In the genomic region with DNA sequence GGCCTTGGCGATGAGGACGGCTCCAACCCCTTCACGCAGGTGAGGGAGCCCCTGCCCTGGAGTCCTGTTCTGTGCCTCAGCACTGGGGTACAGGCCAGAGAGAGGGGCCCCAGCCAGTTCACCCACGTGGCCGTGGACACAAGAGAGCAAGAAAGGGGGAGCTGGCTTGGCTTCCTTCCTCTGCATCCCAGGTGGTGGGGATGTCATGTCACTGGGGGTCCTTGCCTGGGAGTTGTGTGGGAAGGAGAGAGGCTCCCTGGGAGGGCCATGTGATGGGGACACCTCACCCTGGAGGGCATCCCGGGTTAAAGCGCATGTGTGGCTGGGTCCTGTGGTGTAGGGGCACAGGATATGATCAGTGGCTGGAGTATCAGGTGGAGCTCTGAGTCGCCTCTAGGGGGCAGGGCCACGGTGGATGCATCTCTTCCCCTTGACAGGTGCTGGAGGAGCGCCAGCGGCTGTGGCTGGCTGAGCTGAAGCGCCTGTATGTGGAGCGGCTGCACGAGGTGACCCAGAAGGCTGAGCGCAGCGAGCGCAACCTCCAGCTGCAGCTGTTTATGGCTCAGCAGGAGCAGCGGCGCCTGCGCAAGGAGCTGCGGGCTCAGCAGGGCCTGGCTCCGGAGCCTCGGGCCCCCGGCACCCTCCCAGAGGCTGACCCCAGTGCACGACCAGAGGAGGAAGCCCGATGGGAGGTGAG, we compare ENCODE assay signal across 8 cellular contexts. TPM values are rescaled to one million over a fixed set of nuclear protein-coding genes. Genes with fewer than 3 reads are reported as not detected.
DNase-seq lines count a peak whose midpoint lies in the region; ATAC-seq and TF ChIP-seq lines count a peak whose summit lies in the region.

No MANE protein-coding gene starts in this region.

- peaks cover 2% of the 10 kb centered on the region for H3K79me1 ChIP-seq in neuronal stem cell (ENCODE audit: low read depth, low read length)

- H3K27ac ChIP-seq in epithelial cell of prostate = no peak overlapping the region
- no peak overlapping the region for H3K27ac ChIP-seq in neuronal stem cell (replicated peaks; ENCODE audit: low read length)
- H3K27ac ChIP-seq in tibial nerve = no peak overlapping the region

- H4K8ac ChIP-seq in neuronal stem cell (ENCODE audit: low read depth, low read length) = no peak overlapping the region

- peak in 2 of 5 experiments; percentile 6 to 43 for TF ChIP-seq CTCF in tibial nerve (IDR thresholded peaks at IDR 0.05)

- no peak overlapping the region for H3K27ac Mint-ChIP-seq in activated CD8-positive, alpha-beta memory T cell treated with anti-CD3 and anti-CD28 coated beads, Interleukin-2, amount 10 ng/mL, durations not matched to agents 7 days and 5 days

- H2BK5ac ChIP-seq in neuronal stem cell (ENCODE audit: low read length) = peak overlapping the region; percentile 82

- H3K36me3 Mint-ChIP-seq in activated CD8-positive, alpha-beta memory T cell treated with anti-CD3 and anti-CD28 coated beads, Interleukin-2, amount 10 ng/mL, durations not matched to agents 7 days and 5 days = no peaks in the 10 kb centered on the region

- no peak overlapping the region for H3K4ac ChIP-seq in neuronal stem cell (ENCODE audit: low read length)

- H3K4me3 ChIP-seq in neuronal stem cell (ENCODE audit: low read length in 2 of 2) = no peak overlapping the region
- H3K4me3 ChIP-seq in tibial nerve = peak overlapping the region in 2 of 4 donors; percentile 18 to 28

- no peak overlapping the region for H3K4me3 Mint-ChIP-seq in activated CD8-positive, alpha-beta memory T cell treated with anti-CD3 and anti-CD28 coated beads, Interleukin-2, amount 10 ng/mL, durations not matched to agents 7 days and 5 days

- no peak overlapping the region for H2BK12ac ChIP-seq in neuronal stem cell (ENCODE audit: low read length)

- H3K4me1 ChIP-seq in neuronal stem cell (ENCODE audit: control insufficient read depth in 2 of 2, insufficient read depth in 1 of 2, low read depth in 1 of 2, low read length in 2 of 2) (peaks cover 17 to 18% of the 10 kb centered on the region in 2 donors), tibial nerve (peaks cover 0 to 17% (median 7%) of the 10 kb centered on the region in 4 donors)

- H3K27me3 ChIP-seq in neuronal stem cell (ENCODE audit: control insufficient read depth in 3 of 3, insufficient read depth in 3 of 3, low read depth in 1 of 3, low read length in 3 of 3) (no peaks in the 10 kb centered on the region), tibial nerve (peaks cover 0 to 64% of the 10 kb centered on the region in 2 donors)

- ATAC-seq in GM21381 (IDR thresholded peaks at IDR 0.05; ENCODE audit: unreplicated experiment) = peak; percentile 75
- peak; percentile 92 for ATAC-seq in activated CD8-positive, alpha-beta memory T cell treated with anti-CD3 and anti-CD28 coated beads, Interleukin-2, amount 10 ng/mL, durations not matched to agents 7 days and 5 days

- no peak overlapping the region for H4K91ac ChIP-seq in neuronal stem cell (ENCODE audit: low read depth, low read length, poor library complexity)

- H3K4me1 Mint-ChIP-seq in activated CD8-positive, alpha-beta memory T cell treated with anti-CD3 and anti-CD28 coated beads, Interleukin-2, amount 10 ng/mL, durations not matched to agents 7 days and 5 days = peaks cover 23% of the 10 kb centered on the region

- no CpG with 5 or more reads among the region's 26 CpGs for WGBS in neuronal stem cell (ENCODE audit: extremely low coverage in 2 of 2, insufficient read length in 2 of 2, insufficient replicate concordance in 1 of 2), 2 donors
- 45 to 49% methylated on average over 25 to 26 of the region's 26 CpGs for WGBS in tibial nerve, 2 donors

- no peak overlapping the region for H3K14ac ChIP-seq in neuronal stem cell (ENCODE audit: low read length)

- peak overlapping the region; percentile 6 for H2BK15ac ChIP-seq in neuronal stem cell (ENCODE audit: low read length)

- H2AK5ac ChIP-seq in neuronal stem cell (ENCODE audit: low read depth, low read length) = peak overlapping the region; percentile 63

- peak overlapping the region; percentile 26 for H3K23ac ChIP-seq in neuronal stem cell (ENCODE audit: low read depth, low read length, poor library complexity)

- peaks cover under 1% of the 10 kb centered on the region for H3K27me3 Mint-ChIP-seq in activated CD8-positive, alpha-beta memory T cell treated with anti-CD3 and anti-CD28 coated beads, Interleukin-2, amount 10 ng/mL, durations not matched to agents 7 days and 5 days

- H3K36me3 ChIP-seq in neuronal stem cell (replicated peaks in 1 of 2; ENCODE audit: control insufficient read depth in 2 of 2, insufficient read depth in 2 of 2, low read length in 2 of 2) = peaks cover 3 to 28% of the 10 kb centered on the region in 2 donors
- no peaks in the 10 kb centered on the region for H3K36me3 ChIP-seq in tibial nerve

- H3K9ac ChIP-seq in neuronal stem cell (ENCODE audit: low read depth, low read length, poor library complexity) = no peak overlapping the region

- CTCF ChIA-PET in activated CD8-positive, alpha-beta memory T cell treated with anti-CD3 and anti-CD28 coated beads, Interleukin-2, amount 10 ng/mL, durations not matched to agents 7 days and 5 days (lab: Charles Lee) = interaction anchor here (0.6 to 6.3 kb wide), 24 partner anchors 9 to 83 kb away, joined by 3 to 45 read pairs (median 5); a partner anchor contains a TSS

- no peak for TF ChIP-seq POLR2A in tibial nerve (IDR thresholded peaks at IDR 0.05)

- H2BK120ac ChIP-seq in neuronal stem cell (ENCODE audit: low read depth, low read length) = peak overlapping the region; percentile 16

- H3K4me2 ChIP-seq in neuronal stem cell (ENCODE audit: insufficient read depth, low read length, poor library complexity, severe bottlenecking) = no peak overlapping the region

- no peaks in the 10 kb centered on the region for H3K9me3 ChIP-seq in neuronal stem cell (replicated peaks in 1 of 2; ENCODE audit: control insufficient read depth in 2 of 2, insufficient read depth in 1 of 2, low read depth in 1 of 2, low read length in 2 of 2)
- H3K9me3 ChIP-seq in tibial nerve = no peaks in the 10 kb centered on the region

- peak; percentile 73 for DNase-seq in DMS153 (lab: John Stamatoyannopoulos, UW)
- peak; percentile 42 for DNase-seq in HPDE6-E6E7 (ENCODE audit: extremely low spot score)
- peak; percentile 60 for DNase-seq in NOMO-1 treated with DMSO at 0.1 percent for 48 hours (lab: John Stamatoyannopoulos, UW; ENCODE audit: unreplicated experiment)
- peak; percentile 90 for DNase-seq in activated CD8-positive, alpha-beta memory T cell treated with anti-CD3 and anti-CD28 coated beads, Interleukin-2, amount 10 ng/mL, durations not matched to agents 7 days and 5 days
- DNase-seq in epithelial cell of prostate (ENCODE audit: low read depth, low spot score) = peak; percentile 60
- no peak for DNase-seq in neuronal stem cell (ENCODE audit: low spot score)
- DNase-seq in tibial nerve (ENCODE audit: low spot score in 2 of 2) = peak; percentile 21 to 40

- no peaks in the 10 kb centered on the region for H3K9me3 Mint-ChIP-seq in activated CD8-positive, alpha-beta memory T cell treated with anti-CD3 and anti-CD28 coated beads, Interleukin-2, amount 10 ng/mL, durations not matched to agents 7 days and 5 days (ENCODE audit: low read depth)

- H2AFZ ChIP-seq in neuronal stem cell (ENCODE audit: low read length) = no peak overlapping the region

- H3K18ac ChIP-seq in neuronal stem cell (ENCODE audit: low read length) = peak overlapping the region; percentile 54

- no peak for TF ChIP-seq EP300 in tibial nerve (IDR thresholded peaks at IDR 0.05)

RNA-seq across cellular contexts. Expression of a gene that starts 7.5 kb away (rescaled TPM):
- total RNA-seq in activated CD8-positive, alpha-beta memory T cell treated with anti-CD3 and anti-CD28 coated beads, Interleukin-2, amount 10 ng/mL, durations not matched to agents 7 days and 5 days = 1 to 10 TPM in 1 of 2 experiments, under 1 TPM in 1; 0.99 to 1.1 TPM
- 2.4 TPM for polyA plus RNA-seq in neuronal stem cell (2013, experiment 1 of 2)
- polyA plus RNA-seq in neuronal stem cell (2013, experiment 2 of 2) = 2.5 TPM
- 1 to 10 TPM in 1 of 4 donors, under 1 TPM in 3; 0.84 to 1.3 (median 0.94) TPM for total RNA-seq in tibial nerve

RNA-seq across cellular contexts. Expression of a gene that starts 10.0 kb away (rescaled TPM):
- 1 to 10 TPM; 3.7 to 5.6 TPM for total RNA-seq in activated CD8-positive, alpha-beta memory T cell treated with anti-CD3 and anti-CD28 coated beads, Interleukin-2, amount 10 ng/mL, durations not matched to agents 7 days and 5 days
- 19.2 TPM for polyA plus RNA-seq in neuronal stem cell (2013, experiment 1 of 2)
- polyA plus RNA-seq in neuronal stem cell (2013, experiment 2 of 2) = 19.2 TPM
- 10 to 100 TPM; 43.1 to 58.8 (median 53.0) TPM for total RNA-seq in tibial nerve

RNA-seq across cellular contexts. Expression of a gene that starts 32.9 kb away (rescaled TPM):
- 100 to 1,000 TPM; 144 to 168 TPM for total RNA-seq in activated CD8-positive, alpha-beta memory T cell treated with anti-CD3 and anti-CD28 coated beads, Interleukin-2, amount 10 ng/mL, durations not matched to agents 7 days and 5 days
- polyA plus RNA-seq in neuronal stem cell (2013, experiment 1 of 2) = 177 TPM
- 166 TPM for polyA plus RNA-seq in neuronal stem cell (2013, experiment 2 of 2)
- 100 to 1,000 TPM; 139 to 290 (median 159) TPM for total RNA-seq in tibial nerve

Comparison
In these comparisons a context has a peak if more than half of its experiments do, and no peak if none do; other contexts are left out.
1. RNA of a gene that starts 10.0 kb away (total RNA-seq): 43.1 to 58.8 TPM in tibial nerve; 3.7 to 5.6 TPM in activated CD8-positive, alpha-beta memory T cell treated with anti-CD3 and anti-CD28 coated beads, Interleukin-2, amount 10 ng/mL, durations not matched to agents 7 days and 5 days; every median in the first group is over 4 times any median in the second.